In genomic region chr17:38676706-38677504, GRCh38 we compare ENCODE assay signal across 1 cellular context.
A peak's percentile ranks its signal among the peaks of the same experiment; 100 is the strongest.
TF ChIP-seq lines count a peak whose summit lies in the region.

No MANE protein-coding gene starts in this region.

TF ChIP-seq in HepG2, 621 proteins besides CTCF, POLR2A, EP300 and RAD21 (continued from another document and continues in another):
- TF ChIP-seq THAP9 (CRISPR knock-in tag; IDR thresholded peaks at IDR 0.05; ENCODE audit: borderline replicate concordance) (no peak), SKI (IDR thresholded peaks at IDR 0.05; ENCODE audit: partially characterized antibody) (peak; percentile 37), NR1H2 (CRISPR knock-in tag; IDR thresholded peaks at IDR 0.05; ENCODE audit: borderline replicate concordance, low read depth) (no peak), ZNF850 (CRISPR knock-in tag; conservative IDR thresholded peaks at IDR 0.05) (no peak), CSRNP1 (CRISPR knock-in tag; IDR thresholded peaks at IDR 0.05) (no peak), POGZ (CRISPR knock-in tag; IDR thresholded peaks at IDR 0.05) (peak; percentile 56; the same call in 1 of the 2 replicates), FLYWCH1 (CRISPR knock-in tag; IDR thresholded peaks at IDR 0.05) (no peak), IRF1 (CRISPR knock-in tag; IDR thresholded peaks at IDR 0.05; ENCODE audit: low read depth) (no peak), GABPA (IDR thresholded peaks at IDR 0.05; ENCODE audit: low read depth, low read length) (no peak), GABPA (CRISPR knock-in tag; IDR thresholded peaks at IDR 0.05; ENCODE audit: low read depth) (peak; percentile 57; the same call in 1 of the 2 replicates), ZNF335 (CRISPR knock-in tag; IDR thresholded peaks at IDR 0.05) (no peak), ZNF296 (CRISPR knock-in tag; conservative IDR thresholded peaks at IDR 0.05) (no peak), KMT2A (CRISPR knock-in tag; IDR thresholded peaks at IDR 0.05) (0 out of 2 replicates have a peak, but pooled peaks have one; percentile 26), ZNF800 (CRISPR knock-in tag; IDR thresholded peaks at IDR 0.05) (no peak; the same call in 1 of the 2 replicates), TFDP2 (CRISPR knock-in tag; IDR thresholded peaks at IDR 0.05) (peak; percentile 50; the same call in 1 of the 2 replicates), TAF15 (IDR thresholded peaks at IDR 0.05; ENCODE audit: low read depth, low read length, poor library complexity, severe bottlenecking) (no peak), DRAP1 (CRISPR knock-in tag; IDR thresholded peaks at IDR 0.05) (no peak), MIXL1 (CRISPR knock-in tag; IDR thresholded peaks at IDR 0.05) (peak; percentile 94), MTA3 (CRISPR knock-in tag; IDR thresholded peaks at IDR 0.05) (no peak), HDAC2 (CRISPR knock-in tag; IDR thresholded peaks at IDR 0.05) (peak; percentile 71), HOXA7 (CRISPR knock-in tag; IDR thresholded peaks at IDR 0.05) (no peak), ZSCAN9 (CRISPR knock-in tag; IDR thresholded peaks at IDR 0.05; ENCODE audit: borderline replicate concordance) (peak; percentile 87; the same call in 1 of the 2 replicates), HIC2 (CRISPR knock-in tag; IDR thresholded peaks at IDR 0.05; ENCODE audit: low read depth) (no peak), RELA (CRISPR knock-in tag; IDR thresholded peaks at IDR 0.05) (0 out of 2 replicates have a peak, but pooled peaks have one; percentile 32), POLR2AphosphoS5 (IDR thresholded peaks at IDR 0.05; ENCODE audit: low read depth, low read length) (no peak), ZNF580 (CRISPR knock-in tag; IDR thresholded peaks at IDR 0.05; ENCODE audit: borderline replicate concordance, low read depth) (peak; percentile 86), ZNF670 (CRISPR knock-in tag; IDR thresholded peaks at IDR 0.05; ENCODE audit: borderline replicate concordance) (no peak), ZNF496 (CRISPR knock-in tag; IDR thresholded peaks at IDR 0.05; ENCODE audit: insufficient replicate concordance) (no peak), BHLHE40 (IDR thresholded peaks at IDR 0.05; ENCODE audit: low read length) (peak; percentile 86), ZNF234 (CRISPR knock-in tag; conservative IDR thresholded peaks at IDR 0.05) (no peak), MTF1 (CRISPR knock-in tag; IDR thresholded peaks at IDR 0.05) (no peak), CREB1 (IDR thresholded peaks at IDR 0.05) (no peak), CREB1 (CRISPR knock-in tag; IDR thresholded peaks at IDR 0.05) (peak; percentile 54; the same call in 1 of the 2 replicates), ZBTB44 (CRISPR knock-in tag; IDR thresholded peaks at IDR 0.05) (no peak), CHD4 (IDR thresholded peaks at IDR 0.05; ENCODE audit: borderline replicate concordance, low read length) (no peak), ZNF619 (CRISPR knock-in tag; IDR thresholded peaks at IDR 0.05) (0 out of 2 replicates have a peak, but pooled peaks have one; percentile 31), ZNF512B (CRISPR knock-in tag; IDR thresholded peaks at IDR 0.05; ENCODE audit: borderline replicate concordance) (peak; percentile 63; the same call in 1 of the 2 replicates), FOXC1 (CRISPR knock-in tag; IDR thresholded peaks at IDR 0.05; ENCODE audit: borderline replicate concordance) (no peak), RCOR2 (CRISPR knock-in tag; IDR thresholded peaks at IDR 0.05) (peak; percentile 85), ZNF430 (CRISPR knock-in tag; IDR thresholded peaks at IDR 0.05) (no peak), RBM39 (IDR thresholded peaks at IDR 0.05; ENCODE audit: low read depth, low read length, poor library complexity, severe bottlenecking) (no peak), SETDB1 (CRISPR knock-in tag; IDR thresholded peaks at IDR 0.05; ENCODE audit: borderline replicate concordance) (no peak), IKZF4 (CRISPR knock-in tag; IDR thresholded peaks at IDR 0.05; ENCODE audit: borderline replicate concordance, low read depth, not compliant biosample characterization) (no peak), JARID2 (CRISPR knock-in tag; IDR thresholded peaks at IDR 0.05; ENCODE audit: insufficient replicate concordance) (no peak), CBX1 (IDR thresholded peaks at IDR 0.05; ENCODE audit: low read depth) (peak; percentile 61), ZBTB7A (CRISPR knock-in tag; IDR thresholded peaks at IDR 0.05) (peak; percentile 73; the same call in 1 of the 2 replicates), MED1 (CRISPR knock-in tag; IDR thresholded peaks at IDR 0.05) (peak; percentile 84), HBP1 (CRISPR knock-in tag; IDR thresholded peaks at IDR 0.05; ENCODE audit: low read depth) (peak; percentile 90), ZNF432 (CRISPR knock-in tag; IDR thresholded peaks at IDR 0.05; ENCODE audit: borderline replicate concordance) (no peak), ZNF841 (CRISPR knock-in tag; IDR thresholded peaks at IDR 0.05; ENCODE audit: borderline replicate concordance) (no peak), ZNF136 (CRISPR knock-in tag; IDR thresholded peaks at IDR 0.05; ENCODE audit: low read depth) (no peak), HOXA5 (CRISPR knock-in tag; IDR thresholded peaks at IDR 0.05) (peak; percentile 69; the same call in 1 of the 2 replicates)
